15 cellular contexts compared by ENCODE assay signal in the genomic region with DNA sequence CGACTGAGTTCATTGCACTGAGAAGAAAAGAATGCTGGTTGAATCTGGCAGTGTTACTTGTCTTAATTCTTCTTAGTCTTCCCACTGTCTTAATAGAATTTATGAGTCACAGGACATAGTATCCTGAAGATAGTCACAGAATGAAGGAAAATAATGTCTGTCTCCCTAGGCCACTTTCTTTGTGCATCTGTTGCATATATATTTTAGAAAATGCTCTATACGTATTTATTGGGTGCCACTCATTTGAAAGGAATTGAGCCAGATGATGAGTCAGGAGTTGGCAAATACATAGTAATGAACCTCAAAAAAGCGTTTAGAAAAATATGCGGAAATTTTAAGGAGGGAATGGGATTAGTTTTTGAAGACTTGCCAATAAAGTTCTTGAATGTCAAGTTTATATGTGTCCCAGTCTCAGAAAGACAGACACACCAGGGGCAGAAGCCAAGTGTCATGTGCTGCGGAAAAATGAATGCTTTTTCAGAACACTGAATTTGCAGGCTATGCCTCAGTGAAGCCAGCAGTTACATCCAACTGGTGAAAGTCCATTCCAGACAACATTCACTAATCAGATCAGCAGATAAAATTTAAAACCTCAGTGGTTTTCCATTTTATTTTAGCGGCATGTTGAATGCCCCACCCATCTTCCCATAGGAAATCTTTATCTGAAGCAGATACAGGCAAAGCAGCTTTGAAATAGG.
DNase-seq lines count a peak whose midpoint lies in the region; TF ChIP-seq lines count a peak whose summit lies in the region.
"Had no signal": no experiment of that assay in that cellular context is flagged by ENCODE, and none has a peak within 500 bp of the region (broad histone marks: within the 10 kb centered on the region; RNA-seq: fewer than 3 reads in every experiment).

No MANE protein-coding gene starts in this region.

- intact Hi-C loops in transverse colon (cut with DNase I; ENCODE audit: low total_unique reads) = no loop called here

- H3K4me3 ChIP-seq in tibial nerve = no peak overlapping the region
- H3K4me3 ChIP-seq in transverse colon = no peak overlapping the region
- H3K4me3 ChIP-seq: coronary artery had no signal

- TF ChIP-seq POLR2A in tibial nerve (IDR thresholded peaks at IDR 0.05) (no peak), transverse colon (IDR thresholded peaks at IDR 0.05) (no peak)

- TF ChIP-seq CTCF in tibial nerve (IDR thresholded peaks at IDR 0.05) (no peak), transverse colon (IDR thresholded peaks at IDR 0.05) (no peak)

- H3K36me3 ChIP-seq in tibial nerve (no peaks in the 10 kb centered on the region), transverse colon (no peaks in the 10 kb centered on the region)

- H3K9me3 ChIP-seq in tibial nerve (no peaks in the 10 kb centered on the region), transverse colon (no peaks in the 10 kb centered on the region)

- H3K27ac ChIP-seq in tibial nerve = peak overlapping the region in 1 of 4 donors; percentile 14
- H3K27ac ChIP-seq in transverse colon = no peak overlapping the region

- TF ChIP-seq EP300 in tibial nerve (IDR thresholded peaks at IDR 0.05) = no peak
- no peak for TF ChIP-seq EP300 in transverse colon (IDR thresholded peaks at IDR 0.05; ENCODE audit: low read depth)

- peak; percentile 8 for DNase-seq in Daoy (ENCODE audit: low read depth)
- DNase-seq in RKO (ENCODE audit: low spot score) = peak; percentile 16
- peak; percentile 29 for DNase-seq in fibroblast of gingiva (ENCODE audit: low read depth)
- peak; percentile 53 for DNase-seq in renal cortical epithelial cell (ENCODE audit: low read depth)
- no peak for DNase-seq in tibial nerve (ENCODE audit: low spot score in 2 of 2)
- no peak for DNase-seq in transverse colon
- DNase-seq in NK-92 (lab: John Stamatoyannopoulos, UW; ENCODE audit: unreplicated experiment) = no peak
- no peak for DNase-seq in 8988T
- DNase-seq: activated gamma-delta T cell; COR-L47; glutamatergic neuron; NCI-H1694; posterior cingulate gyrus; stimulated activated naive CD8-positive, alpha-beta T cell treated with anti-CD3 and anti-CD28 coated beads, Interleukin-15, amount 100 ng/mL, for 72 hours had no signal

- H3K27me3 ChIP-seq in tibial nerve (no peaks in the 10 kb centered on the region), transverse colon (no peaks in the 10 kb centered on the region)

- H3K4me1 ChIP-seq in tibial nerve (peaks cover 0 to 29% (median 3%) of the 10 kb centered on the region in 4 donors), transverse colon (peaks cover 0 to 9% (median 0%) of the 10 kb centered on the region in 4 donors)

- 50% methylated on average over 6 of the region's 6 CpGs for WGBS in tibial nerve, 2 donors
- WGBS in transverse colon (ENCODE audit: low coverage in 1 of 2), 2 donors = 74 to 76% methylated on average over 6 of the region's 6 CpGs

- in situ Hi-C loops in transverse colon (cut with MboI; ENCODE audit: low pct_ligation_motif_present in 1 of 4, low pct_unique_long_range_greater_than_20kb in 1 of 4, low sequenced_read_pairs in 3 of 4) = no loop called here

Comparison
In these comparisons a context has a peak if more than half of its experiments do, and no peak if none do; other contexts are left out.
1. DNase-seq: peak in Daoy (single experiment), RKO (single experiment), fibroblast of gingiva (single experiment) and renal cortical epithelial cell (single experiment); none in tibial nerve (0 of 2), transverse colon (single experiment), NK-92 (single experiment) and 8988T (single experiment).